ENCODE assay signal across 3 cellular contexts in the genomic region with DNA sequence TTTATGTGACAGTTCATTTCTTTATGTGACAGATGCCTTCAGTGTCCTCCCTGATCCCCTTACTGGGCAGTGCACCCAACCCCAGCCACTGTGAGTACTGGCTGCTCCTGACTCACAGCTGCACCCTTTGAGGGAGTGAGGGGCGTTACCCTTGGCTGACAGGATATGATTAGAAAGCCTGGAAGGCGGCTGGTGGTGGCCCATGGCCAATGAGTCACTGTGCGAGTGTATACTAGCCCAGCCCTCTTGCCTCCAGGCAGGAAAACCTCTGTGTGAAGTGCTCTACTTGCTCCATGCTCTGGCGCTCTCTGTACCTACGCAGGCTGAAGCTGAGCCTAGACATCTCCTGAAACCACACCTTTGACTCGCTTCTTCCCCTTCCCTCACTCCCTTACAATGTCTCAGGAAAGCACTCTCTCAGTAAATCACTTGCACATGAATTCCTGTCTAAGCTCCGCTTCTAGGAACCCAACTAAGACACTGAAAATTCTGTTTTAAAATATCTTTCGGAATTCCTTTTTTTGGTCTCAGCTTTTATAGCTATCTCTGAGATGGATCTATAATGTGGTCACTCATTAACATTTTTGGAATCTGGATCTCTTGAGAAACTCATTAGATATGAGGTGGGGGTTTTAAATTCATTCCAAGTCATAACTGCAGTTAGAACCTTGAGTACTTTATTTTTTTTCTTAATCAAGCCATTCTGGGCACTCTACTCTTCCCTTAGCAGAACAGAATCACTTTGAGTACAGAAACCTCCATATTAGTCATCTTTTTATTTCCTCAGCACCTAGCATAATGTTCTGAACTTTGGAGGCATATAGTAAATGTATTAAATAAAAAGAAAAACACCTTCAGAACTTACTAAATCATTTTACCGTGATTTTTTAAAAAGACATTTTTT.
TF ChIP-seq lines count a peak whose summit lies in the region.

No MANE protein-coding gene starts in this region.

TF ChIP-seq in A549, 52 proteins besides CTCF, POLR2A, EP300 and RAD21 (continued from another document):
- no peak for TF ChIP-seq TFCP2L1 (CRISPR knock-in tag; IDR thresholded peaks at IDR 0.05)
- no peak for TF ChIP-seq CBX8 (IDR thresholded peaks at IDR 0.05)
- no peak for TF ChIP-seq HOXA7 (CRISPR knock-in tag; IDR thresholded peaks at IDR 0.05)
- TF ChIP-seq SMC3 (IDR thresholded peaks at IDR 0.05) = peak; percentile 48; the same call in 1 of the 3 replicates
- peak; percentile 65; the same call in 1 of the 2 replicates for TF ChIP-seq RFX5 (IDR thresholded peaks at IDR 0.05)
- peak; percentile 93 for TF ChIP-seq ZFP36 (IDR thresholded peaks at IDR 0.05; ENCODE audit: borderline replicate concordance, partially characterized antibody)
- TF ChIP-seq, protein P1, sequence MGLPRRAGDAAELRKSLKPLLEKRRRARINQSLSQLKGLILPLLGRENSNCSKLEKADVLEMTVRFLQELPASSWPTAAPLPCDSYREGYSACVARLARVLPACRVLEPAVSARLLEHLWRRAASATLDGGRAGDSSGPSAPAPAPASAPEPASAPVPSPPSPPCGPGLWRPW (IDR thresholded peaks at IDR 0.05) = no peak
- TF ChIP-seq FOSL2 (IDR thresholded peaks at IDR 0.05) = peak; percentile 75
- TF ChIP-seq FOSL2 (CRISPR knock-in tag; IDR thresholded peaks at IDR 0.05) = peak; percentile 95
- TF ChIP-seq HEYL (CRISPR knock-in tag; IDR thresholded peaks at IDR 0.05) = no peak
- TF ChIP-seq GATA3 (IDR thresholded peaks at IDR 0.05; ENCODE audit: borderline replicate concordance) = peak; percentile 57; the same call in 1 of the 2 replicates
- TF ChIP-seq JUN (IDR thresholded peaks at IDR 0.05) = peak in 1 of 2 experiments; percentile 46; a peak in 1 of 5 replicates
- TF ChIP-seq ZSCAN20 (CRISPR knock-in tag; IDR thresholded peaks at IDR 0.05) = no peak
- no peak for TF ChIP-seq KDM5A (IDR thresholded peaks at IDR 0.05)
- TF ChIP-seq EHF (CRISPR knock-in tag; IDR thresholded peaks at IDR 0.05) = no peak
- TF ChIP-seq, protein P2, sequence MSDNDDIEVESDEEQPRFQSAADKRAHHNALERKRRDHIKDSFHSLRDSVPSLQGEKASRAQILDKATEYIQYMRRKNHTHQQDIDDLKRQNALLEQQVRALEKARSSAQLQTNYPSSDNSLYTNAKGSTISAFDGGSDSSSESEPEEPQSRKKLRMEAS (IDR thresholded peaks at IDR 0.05) = peak; percentile 68
- no peak for TF ChIP-seq ESRRA (IDR thresholded peaks at IDR 0.05; ENCODE audit: borderline replicate concordance, low read length)
TF ChIP-seq in A549: peak in this region for 8.

TF ChIP-seq in PFSK-1, 5 proteins besides CTCF, POLR2A, EP300 and RAD21:
- TF ChIP-seq, protein P3, sequence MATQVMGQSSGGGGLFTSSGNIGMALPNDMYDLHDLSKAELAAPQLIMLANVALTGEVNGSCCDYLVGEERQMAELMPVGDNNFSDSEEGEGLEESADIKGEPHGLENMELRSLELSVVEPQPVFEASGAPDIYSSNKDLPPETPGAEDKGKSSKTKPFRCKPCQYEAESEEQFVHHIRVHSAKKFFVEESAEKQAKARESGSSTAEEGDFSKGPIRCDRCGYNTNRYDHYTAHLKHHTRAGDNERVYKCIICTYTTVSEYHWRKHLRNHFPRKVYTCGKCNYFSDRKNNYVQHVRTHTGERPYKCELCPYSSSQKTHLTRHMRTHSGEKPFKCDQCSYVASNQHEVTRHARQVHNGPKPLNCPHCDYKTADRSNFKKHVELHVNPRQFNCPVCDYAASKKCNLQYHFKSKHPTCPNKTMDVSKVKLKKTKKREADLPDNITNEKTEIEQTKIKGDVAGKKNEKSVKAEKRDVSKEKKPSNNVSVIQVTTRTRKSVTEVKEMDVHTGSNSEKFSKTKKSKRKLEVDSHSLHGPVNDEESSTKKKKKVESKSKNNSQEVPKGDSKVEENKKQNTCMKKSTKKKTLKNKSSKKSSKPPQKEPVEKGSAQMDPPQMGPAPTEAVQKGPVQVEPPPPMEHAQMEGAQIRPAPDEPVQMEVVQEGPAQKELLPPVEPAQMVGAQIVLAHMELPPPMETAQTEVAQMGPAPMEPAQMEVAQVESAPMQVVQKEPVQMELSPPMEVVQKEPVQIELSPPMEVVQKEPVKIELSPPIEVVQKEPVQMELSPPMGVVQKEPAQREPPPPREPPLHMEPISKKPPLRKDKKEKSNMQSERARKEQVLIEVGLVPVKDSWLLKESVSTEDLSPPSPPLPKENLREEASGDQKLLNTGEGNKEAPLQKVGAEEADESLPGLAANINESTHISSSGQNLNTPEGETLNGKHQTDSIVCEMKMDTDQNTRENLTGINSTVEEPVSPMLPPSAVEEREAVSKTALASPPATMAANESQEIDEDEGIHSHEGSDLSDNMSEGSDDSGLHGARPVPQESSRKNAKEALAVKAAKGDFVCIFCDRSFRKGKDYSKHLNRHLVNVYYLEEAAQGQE (IDR thresholded peaks at IDR 0.05; ENCODE audit: insufficient read depth in 1 of 2, low read depth in 2 of 2, low read length in 2 of 2) = no peak
- TF ChIP-seq POLR2AphosphoS5 (IDR thresholded peaks at IDR 0.05; ENCODE audit: low read depth, low read length) (peak; percentile 66), SIN3A (IDR thresholded peaks at IDR 0.05; ENCODE audit: borderline replicate concordance, insufficient read depth, low read length) (peak; percentile 43; the same call in 1 of the 2 replicates), FOXP2 (optimal IDR thresholded peaks at IDR 0.05; ENCODE audit: borderline replicate concordance, extremely low read depth, extremely low read length, insufficient read depth) (peak; percentile 71)

TF ChIP-seq in H1, 55 proteins besides CTCF, POLR2A, EP300 and RAD21 (continued from another document):
- TF ChIP-seq FOSL1 (IDR thresholded peaks at IDR 0.05; ENCODE audit: insufficient read depth, low read depth, low read length) (no peak), TAF1 (IDR thresholded peaks at IDR 0.05; ENCODE audit: low read depth, low read length) (no peak), CTBP2 (IDR thresholded peaks at IDR 0.05; ENCODE audit: borderline replicate concordance, insufficient read depth, insufficient read length, low read length) (no peak), SP1 (IDR thresholded peaks at IDR 0.05; ENCODE audit: low read depth, low read length) (no peak), GTF2F1 (IDR thresholded peaks at IDR 0.05; ENCODE audit: borderline replicate concordance, low read depth, low read length) (no peak), SIN3A (conservative IDR thresholded peaks at IDR 0.05 in 1 of 2, IDR thresholded peaks at IDR 0.05 in 1 of 2; ENCODE audit: low read depth in 1 of 2, low read length in 2 of 2) (no peak), YY1 (IDR thresholded peaks at IDR 0.05; ENCODE audit: low read depth, low read length) (no peak), MAFK (IDR thresholded peaks at IDR 0.05; ENCODE audit: low read depth, low read length) (no peak), SIRT6 (IDR thresholded peaks at IDR 0.05; ENCODE audit: low read length) (no peak), HDAC2 (IDR thresholded peaks at IDR 0.05; ENCODE audit: borderline replicate concordance in 1 of 2, low read depth in 2 of 2, low read length in 2 of 2) (no peak), BACH1 (IDR thresholded peaks at IDR 0.05; ENCODE audit: low read length) (no peak), JUN (IDR thresholded peaks at IDR 0.05; ENCODE audit: low read depth, low read length) (no peak)
- TF ChIP-seq, protein P4, sequence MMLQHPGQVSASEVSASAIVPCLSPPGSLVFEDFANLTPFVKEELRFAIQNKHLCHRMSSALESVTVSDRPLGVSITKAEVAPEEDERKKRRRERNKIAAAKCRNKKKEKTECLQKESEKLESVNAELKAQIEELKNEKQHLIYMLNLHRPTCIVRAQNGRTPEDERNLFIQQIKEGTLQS (IDR thresholded peaks at IDR 0.05; ENCODE audit: insufficient read depth, low read depth, low read length) = no peak
- TF ChIP-seq, protein P2 (IDR thresholded peaks at IDR 0.05) = no peak
